In the genomic region with DNA sequence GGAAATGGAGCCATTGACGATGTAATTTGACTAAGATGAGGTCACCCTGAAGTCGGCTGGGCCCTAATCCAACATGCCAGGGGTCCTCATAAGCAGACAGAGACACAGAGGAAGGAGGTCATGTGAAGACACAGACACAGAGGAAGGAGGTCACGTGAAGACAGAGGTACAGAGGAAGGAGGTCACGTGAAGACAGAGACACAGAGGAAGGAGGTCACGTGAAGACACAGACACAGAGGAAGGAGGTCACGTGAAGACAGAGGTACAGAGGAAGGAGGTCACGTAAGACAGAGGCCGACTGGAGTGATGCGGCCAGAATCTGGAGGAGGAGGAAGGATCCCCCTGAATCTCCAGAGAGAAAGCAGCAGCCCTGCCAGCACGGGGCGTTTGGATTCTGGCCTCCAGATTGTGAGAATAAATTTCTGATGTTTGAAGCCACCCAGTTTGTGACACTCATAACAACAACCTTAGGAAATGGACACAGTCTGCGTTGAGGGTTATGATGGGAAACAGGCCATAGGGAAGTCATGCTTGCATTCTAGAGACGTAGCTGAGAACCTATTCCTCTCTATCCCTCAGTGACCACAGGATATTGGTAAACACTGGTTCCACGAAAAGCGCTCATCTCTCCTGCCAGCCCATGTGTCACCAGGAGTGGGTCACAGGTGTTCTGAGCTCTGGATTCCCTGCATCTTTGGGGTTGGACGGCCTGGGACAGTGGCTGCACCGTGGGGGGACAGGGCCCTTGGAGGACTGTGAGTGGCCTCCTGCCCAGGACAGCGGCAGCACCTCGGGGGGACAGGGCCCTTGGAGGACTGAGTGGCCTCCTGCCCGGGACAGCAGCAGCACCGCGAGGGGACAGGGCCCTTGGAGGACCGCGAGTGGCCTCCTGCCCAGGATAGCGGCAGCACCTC, we compare ENCODE assay signal across 2 cellular contexts.
A peak's percentile ranks its signal among the peaks of the same experiment; 100 is the strongest.
TF ChIP-seq lines count a peak whose summit lies in the region.

No MANE protein-coding gene starts in this region.

TF ChIP-seq in K562, 482 proteins besides CTCF, POLR2A, EP300 and RAD21:
- TF ChIP-seq TCFL5 (CRISPR knock-in tag; conservative IDR thresholded peaks at IDR 0.05) (no peak), RAD51 (IDR thresholded peaks at IDR 0.05; ENCODE audit: borderline replicate concordance, low read depth) (peak; percentile 70), MCM7 (IDR thresholded peaks at IDR 0.05) (no peak), RCOR1 (IDR thresholded peaks at IDR 0.05; ENCODE audit: borderline replicate concordance in 1 of 2, low read depth in 2 of 2, low read length in 2 of 2) (no peak), HOXB6 (CRISPR knock-in tag; IDR thresholded peaks at IDR 0.05; ENCODE audit: borderline replicate concordance) (no peak), TEAD2 (tag; IDR thresholded peaks at IDR 0.05) (no peak)
- TF ChIP-seq, protein P1, sequence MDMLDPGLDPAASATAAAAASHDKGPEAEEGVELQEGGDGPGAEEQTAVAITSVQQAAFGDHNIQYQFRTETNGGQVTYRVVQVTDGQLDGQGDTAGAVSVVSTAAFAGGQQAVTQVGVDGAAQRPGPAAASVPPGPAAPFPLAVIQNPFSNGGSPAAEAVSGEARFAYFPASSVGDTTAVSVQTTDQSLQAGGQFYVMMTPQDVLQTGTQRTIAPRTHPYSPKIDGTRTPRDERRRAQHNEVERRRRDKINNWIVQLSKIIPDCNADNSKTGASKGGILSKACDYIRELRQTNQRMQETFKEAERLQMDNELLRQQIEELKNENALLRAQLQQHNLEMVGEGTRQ (CRISPR knock-in tag; IDR thresholded peaks at IDR 0.05): peak; percentile 74
- TF ChIP-seq, protein P2, sequence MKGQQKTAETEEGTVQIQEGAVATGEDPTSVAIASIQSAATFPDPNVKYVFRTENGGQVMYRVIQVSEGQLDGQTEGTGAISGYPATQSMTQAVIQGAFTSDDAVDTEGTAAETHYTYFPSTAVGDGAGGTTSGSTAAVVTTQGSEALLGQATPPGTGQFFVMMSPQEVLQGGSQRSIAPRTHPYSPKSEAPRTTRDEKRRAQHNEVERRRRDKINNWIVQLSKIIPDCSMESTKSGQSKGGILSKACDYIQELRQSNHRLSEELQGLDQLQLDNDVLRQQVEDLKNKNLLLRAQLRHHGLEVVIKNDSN (CRISPR knock-in tag; IDR thresholded peaks at IDR 0.05): peak; percentile 69

TF ChIP-seq in HepG2, 621 proteins besides CTCF, POLR2A, EP300 and RAD21:
- no peak for TF ChIP-seq JDP2 (CRISPR knock-in tag; IDR thresholded peaks at IDR 0.05; ENCODE audit: borderline replicate concordance)
- TF ChIP-seq, protein P1 (IDR thresholded peaks at IDR 0.05; ENCODE audit: low read depth, low read length): peak; percentile 50; the same call in 1 of the 2 replicates
- TF ChIP-seq, protein P1 (CRISPR knock-in tag; IDR thresholded peaks at IDR 0.05; ENCODE audit: borderline replicate concordance): no peak
